Comparison of ENCODE assay signal across 21 cellular contexts in the genomic region with DNA sequence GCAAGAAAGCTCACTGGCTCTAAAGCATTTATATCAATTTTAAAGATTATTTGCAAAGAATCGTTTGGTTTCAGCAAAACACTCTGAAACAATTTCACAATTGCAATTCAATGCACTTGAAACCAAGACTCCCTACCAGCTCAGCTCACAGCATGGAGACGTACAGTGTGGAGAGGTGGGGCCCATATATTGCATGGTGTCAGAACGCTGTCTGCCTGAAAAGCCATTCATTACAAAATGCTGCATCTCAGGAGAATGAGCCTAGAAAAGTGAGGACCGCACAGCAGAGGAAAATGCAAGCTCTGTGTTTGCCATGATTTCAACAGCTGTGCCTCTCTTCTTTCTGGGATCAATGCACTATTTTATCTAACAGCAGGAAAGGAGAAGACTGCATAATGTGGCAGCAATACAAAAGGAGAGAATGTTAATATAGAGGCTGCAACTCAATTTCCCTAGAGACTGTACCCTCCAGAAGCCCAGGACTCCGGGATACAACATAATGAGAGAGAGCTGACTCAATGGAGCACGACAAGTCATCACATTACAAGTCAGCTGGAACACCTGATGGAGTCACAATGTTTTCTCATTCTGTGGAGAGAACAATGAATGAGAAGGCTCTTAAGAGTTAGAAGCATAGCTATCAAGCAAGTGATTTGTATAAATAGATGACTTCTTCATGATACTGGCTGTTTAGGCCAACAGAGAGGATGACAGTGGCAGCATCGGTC.
DNase-seq lines count a peak whose midpoint lies in the region; ATAC-seq, FAIRE-seq and TF ChIP-seq lines count a peak whose summit lies in the region.
"Had no signal": no experiment of that assay in that cellular context is flagged by ENCODE, and none has a peak within 500 bp of the region (broad histone marks: within the 10 kb centered on the region; RNA-seq: fewer than 3 reads in every experiment).

No MANE protein-coding gene starts in this region.

- no peaks in the 10 kb centered on the region for H3K36me3 ChIP-seq in BE2C
- H3K36me3 ChIP-seq: Peyer's patch, upper lobe of left lung had no signal

- TF ChIP-seq CTCF in BE2C (IDR thresholded peaks at IDR 0.05; ENCODE audit: low read depth, low read length) (no peak), D721Med (IDR thresholded peaks at IDR 0.05; ENCODE audit: insufficient read depth, missing control alignments) (no peak)

- H3K4me3 ChIP-seq in BE2C (ENCODE audit: low read depth, low read length), result no peak overlapping the region
- H3K4me3 ChIP-seq: A549, hepatocyte, Peyer's patch, SK-N-MC, upper lobe of left lung had no signal

- peaks cover 4% of the 10 kb centered on the region for H3K4me1 ChIP-seq in BE2C
- H3K4me1 ChIP-seq: A549, Peyer's patch, upper lobe of left lung had no signal

- H3K27me3 ChIP-seq in BE2C, result no peaks in the 10 kb centered on the region
- H3K27me3 ChIP-seq: hepatocyte, Peyer's patch, upper lobe of left lung had no signal

- no peak for ATAC-seq in GM21526 (IDR thresholded peaks at IDR 0.05; ENCODE audit: low FRiP score, unreplicated experiment)
- ATAC-seq: A549, sciatic nerve had no signal

- H3K9me3 ChIP-seq in BE2C, result no peaks in the 10 kb centered on the region
- H3K9me3 ChIP-seq: A549, Peyer's patch, upper lobe of left lung had no signal

- peak; percentile 89 for FAIRE-seq in islet of Langerhans (lab: Jason Lieb, UNC)
- FAIRE-seq in D721Med (lab: Jason Lieb, UNC), result no peak
- FAIRE-seq: A549, kidney had no signal

- DNase-seq in BE2C (peak; percentile 26), NCI-H128 (lab: John Stamatoyannopoulos, UW; ENCODE audit: unreplicated experiment) (peak; percentile 86), NCI-H2227 (lab: John Stamatoyannopoulos, UW; ENCODE audit: unreplicated experiment) (peak; percentile 21), ureter (ENCODE audit: low spot score) (no peak), D721Med (ENCODE audit: insufficient read length, low spot score) (no peak), NCI-H524 (lab: John Stamatoyannopoulos, UW) (no peak)
- DNase-seq: activated CD4-positive, alpha-beta T cell treated with anti-CD3 and anti-CD28 coated beads for 1 hour; activated gamma-delta T cell; EL; kidney; NCI-H526 treated with DMSO at 0.1 percent for 48 hours; occipital lobe; Peyer's patch; T1000; upper lobe of left lung had no signal

Comparison
In these comparisons a context has a peak if more than half of its experiments do, and no peak if none do; other contexts are left out.
1. DNase-seq: peak in BE2C (single experiment), NCI-H128 (single experiment) and NCI-H2227 (single experiment); none in ureter (single experiment), D721Med (single experiment) and NCI-H524 (0 of 2).